ENCODE assay signal across 8 cellular contexts in genomic region chr19:1512671-1513491, GRCh38. TPM values are rescaled to one million over a fixed set of nuclear protein-coding genes. Genes with fewer than 3 reads are reported as not detected.
DNase-seq lines count a peak whose midpoint lies in the region; ATAC-seq, FAIRE-seq and TF ChIP-seq lines count a peak whose summit lies in the region.

ADAMTSL5 (minus strand) TSS chr19:1513019; CDS start chr19:1510943, 2,076 bp downstream.

- TF ChIP-seq RAD21 in A549 (conservative IDR thresholded peaks at IDR 0.05 in 1 of 2, IDR thresholded peaks at IDR 0.05 in 1 of 2): no peak; a peak in 2 of 5 replicates

- H3K9me3 ChIP-seq in A549 (no peaks in the 10 kb centered on the region), lower lobe of right lung (no peaks in the 10 kb centered on the region)

- TF ChIP-seq CTCF in A549 (IDR thresholded peaks at IDR 0.05) (peak; percentile 60), VCaP (conservative IDR thresholded peaks at IDR 0.05) (peak; percentile 35), cardiac fibroblast (IDR thresholded peaks at IDR 0.05; ENCODE audit: low read depth, low read length) (no peak), lower lobe of right lung (IDR thresholded peaks at IDR 0.05) (no peak)

- TF ChIP-seq POLR2A in A549 (IDR thresholded peaks at IDR 0.05; ENCODE audit: low read length): peak; percentile 59

- H3K27ac ChIP-seq in A549 (peak within 1 kb of the TSS; percentile 82 to 95), VCaP (no peak within 1 kb of the TSS), lower lobe of right lung (peak within 1 kb of the TSS; percentile 24)

- DNase-seq in A549 (ENCODE audit: low read depth in 1 of 2, low spot score in 1 of 2): peak; percentile 41 to 74
- DNase-seq in HT-29 (ENCODE audit: low spot score): peak; percentile 44
- DNase-seq in cardiac fibroblast (ENCODE audit: low read depth in 2 of 2): peak; percentile 64 to 70
- DNase-seq in lower lobe of right lung: no peak
- peak; percentile 66 for DNase-seq in stimulated activated CD8-positive, alpha-beta memory T cell treated with anti-CD3 and anti-CD28 coated beads, Interleukin-4, amount 100 ng/mL, for 24 hours (ENCODE audit: low read depth)
- DNase-seq in anterior cingulate cortex (lab: John Stamatoyannopoulos, UW): no peak

- WGBS in A549 (ENCODE audit: missing lambda C conversion rate): 5% methylated on average over 15 of the region's 77 CpGs

- ATAC-seq in A549: peak; percentile 68 to 75
- ATAC-seq in lower lobe of right lung: peak; percentile 68 to 69
- no peak for ATAC-seq in HG03469 (IDR thresholded peaks at IDR 0.05; ENCODE audit: unreplicated experiment)

- no peaks in the 10 kb centered on the region for H3K4me1 ChIP-seq in A549
- H3K4me1 ChIP-seq in lower lobe of right lung: peaks cover 15% of the 10 kb centered on the region

- H3K36me3 ChIP-seq in lower lobe of right lung: no peaks in the 10 kb centered on the region

- FAIRE-seq in A549 (lab: Jason Lieb, UNC): no peak

- H3K4me3 ChIP-seq in A549 (peak within 1 kb of the TSS; percentile 61), cardiac fibroblast (replicated peaks in 1 of 2; ENCODE audit: low read depth in 2 of 2, low read length in 2 of 2) (peak within 1 kb of the TSS; percentile 55 to 75), lower lobe of right lung (peak within 1 kb of the TSS; percentile 52)

- H3K4me2 ChIP-seq in A549: peak within 1 kb of the TSS; percentile 98

- intact Hi-C loops in lower lobe of right lung (cut with DNase I): no loop called here

- peaks cover 52% of the 10 kb centered on the region for H3K27me3 ChIP-seq in lower lobe of right lung (ENCODE audit: low read depth)

- POLR2A ChIA-PET in A549 (lab: Yijun Ruan, JAX): no interaction called here

- TF ChIP-seq EP300 in A549 (IDR thresholded peaks at IDR 0.05): no peak

- CTCF ChIA-PET in A549 (lab: Yijun Ruan, JAX): no interaction called here

TF ChIP-seq in A549, 52 proteins besides CTCF, POLR2A, EP300 and RAD21:
- TF ChIP-seq EHF (CRISPR knock-in tag; IDR thresholded peaks at IDR 0.05) (no peak), HDAC2 (IDR thresholded peaks at IDR 0.05) (peak; percentile 66; the same call in 1 of the 2 replicates), SMC3 (IDR thresholded peaks at IDR 0.05) (peak; percentile 38), ESRRA (IDR thresholded peaks at IDR 0.05; ENCODE audit: borderline replicate concordance, low read length) (no peak), ZSCAN20 (CRISPR knock-in tag; IDR thresholded peaks at IDR 0.05) (no peak), E2F6 (IDR thresholded peaks at IDR 0.05; ENCODE audit: borderline replicate concordance, low read depth) (no peak), KDM1A (IDR thresholded peaks at IDR 0.05; ENCODE audit: low read depth) (peak; percentile 83; the same call in 1 of the 2 replicates), TP53 (CRISPR knock-in tag; IDR thresholded peaks at IDR 0.05) (no peak), CHD4 (IDR thresholded peaks at IDR 0.05; ENCODE audit: borderline replicate concordance) (peak; percentile 95), PHF8 (IDR thresholded peaks at IDR 0.05; ENCODE audit: borderline replicate concordance, low read depth) (peak; percentile 20; the same call in 1 of the 2 replicates), JUNB (IDR thresholded peaks at IDR 0.05) (no peak), HOXB5 (CRISPR knock-in tag; IDR thresholded peaks at IDR 0.05) (no peak), JUN (IDR thresholded peaks at IDR 0.05) (0 out of 5 replicates have a peak, but pooled peaks of 1 of the 2 experiments have one; percentile 35), SREBF2 (IDR thresholded peaks at IDR 0.05) (no peak), ZNF302 (CRISPR knock-in tag; IDR thresholded peaks at IDR 0.05) (no peak)

RNA-seq across cellular contexts. Expression of gene ADAMTSL5, which starts in this region (rescaled TPM):
- polyA plus RNA-seq in A549 (2011; rRNA removed): 1.4 and 2.3 TPM in 2 replicates
- 2.9 and 4.8 TPM in 2 replicates for polyA plus RNA-seq in A549 (2012; cell fraction: cytosol; rRNA removed)
- 9.4 and 14.0 TPM in 2 replicates for polyA plus RNA-seq in A549 (2012; cell fraction: nucleus; rRNA removed)
- 3.0 to 4.1 TPM (median 3.1 TPM) in 3 replicates for polyA plus RNA-seq in A549 (2017; fragmentation: RNase III; extraction: RNeasy Plus Mini Kit Qiagen cat#74134 plus additional on column Dnase treatment)
- 2.1 and 2.2 TPM in 2 replicates for polyA minus RNA-seq in A549 (2011; rRNA and poly(A)+ RNA removed)
- 1.3 and 3.9 TPM in 2 replicates for total RNA-seq in HT-29 (2014; rRNA removed; shearing (Covaris generic))
- 3.3 TPM for total RNA-seq in lower lobe of right lung

Comparison
In these comparisons a context has a peak if more than half of its experiments do, and no peak if none do; other contexts are left out.
1. DNase-seq: peak in A549 (2 of 2), HT-29 (single experiment), cardiac fibroblast (2 of 2) and stimulated activated CD8-positive, alpha-beta memory T cell treated with anti-CD3 and anti-CD28 coated beads, Interleukin-4, amount 100 ng/mL, for 24 hours (single experiment); none in lower lobe of right lung (single experiment) and anterior cingulate cortex (0 of 58).
2. CTCF ChIP-seq: peak in A549 (single experiment) and VCaP (single experiment); none in cardiac fibroblast (single experiment) and lower lobe of right lung (single experiment).
3. Peak in every context shown above with its lines, with median percentiles within 50 percentile points of each other: H3K4me3 ChIP-seq.